Comparison of ENCODE assay signal across 15 cellular contexts in the genomic region with DNA sequence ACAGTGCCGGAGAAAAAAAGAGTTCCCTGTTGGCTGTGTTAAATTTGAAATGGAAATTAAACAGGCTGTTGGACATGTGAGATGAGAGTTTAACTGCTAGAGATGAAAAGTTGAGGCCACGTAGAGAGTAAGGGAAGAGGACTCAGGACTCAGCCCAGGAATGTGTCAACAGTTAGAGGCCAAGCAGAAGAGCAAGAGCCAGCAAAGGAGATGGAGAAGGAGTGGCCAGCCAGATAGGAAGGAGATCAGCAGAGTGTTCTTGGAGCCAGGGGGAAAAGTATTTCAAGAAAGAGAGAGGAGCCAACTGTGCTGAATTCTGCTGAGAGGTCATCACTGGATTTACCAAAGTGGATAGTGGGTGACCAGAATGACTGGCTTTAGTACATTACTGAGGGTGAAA. TPM values are rescaled to one million over a fixed set of nuclear protein-coding genes. Genes with fewer than 3 reads are reported as not detected.
A peak's percentile ranks its signal among the peaks of the same experiment; 100 is the strongest.
DNase-seq lines count a peak whose midpoint lies in the region; ATAC-seq and TF ChIP-seq lines count a peak whose summit lies in the region.
"Had no signal": no experiment of that assay in that cellular context is flagged by ENCODE, and none has a peak within 500 bp of the region (broad histone marks: within the 10 kb centered on the region; RNA-seq: fewer than 3 reads in every experiment).

No MANE protein-coding gene starts in this region.

- peak; percentile 21 for DNase-seq in EH (ENCODE audit: low read depth)
- DNase-seq in omental fat pad (ENCODE audit: low spot score), result no peak
- DNase-seq in activated CD4-positive, alpha-beta memory T cell treated with anti-CD3 and anti-CD28 coated beads for 36 hours, result no peak
- DNase-seq: CD8-positive, alpha-beta T cell; COR-L47; DND-41; GM23248 had no signal

- TF ChIP-seq CTCF in HEK293 (tag by site-specific recombination; IDR thresholded peaks at IDR 0.05) (no peak), omental fat pad (IDR thresholded peaks at IDR 0.05) (no peak)

- H3K9ac ChIP-seq in skeletal muscle tissue (ENCODE audit: low read depth in 1 of 3, low read length in 3 of 3), result peak overlapping the region in 1 of 3 donors; percentile 46
- H3K9ac ChIP-seq: GM23248 had no signal

- intact Hi-C loops in activated CD4-positive, alpha-beta memory T cell treated with anti-CD3 and anti-CD28 coated beads for 36 hours (cut with micrococcal nuclease), result no loop called here

- H3K4me1 Mint-ChIP-seq in activated CD4-positive, alpha-beta memory T cell treated with anti-CD3 and anti-CD28 coated beads for 36 hours (ENCODE audit: low read depth), result peaks cover 8% of the 10 kb centered on the region
- H3K4me1 Mint-ChIP-seq: CD14-positive monocyte had no signal

- peaks cover 23% of the 10 kb centered on the region for H3K36me3 Mint-ChIP-seq in activated CD4-positive, alpha-beta memory T cell treated with anti-CD3 and anti-CD28 coated beads for 36 hours

- H3K27me3 Mint-ChIP-seq in activated CD4-positive, alpha-beta memory T cell treated with anti-CD3 and anti-CD28 coated beads for 36 hours, result no peaks in the 10 kb centered on the region
- H3K27me3 Mint-ChIP-seq: IgD-negative memory B cell had no signal

- H3K27ac ChIP-seq in HEK293 (ENCODE audit: extremely low read depth, low read depth, low read length) (no peak overlapping the region), skeletal muscle tissue (ENCODE audit: low read depth, low read length) (peak overlapping the region; percentile 61)
- H3K27ac ChIP-seq: A549, GM23248 had no signal

- H3K27ac Mint-ChIP-seq in activated CD4-positive, alpha-beta memory T cell treated with anti-CD3 and anti-CD28 coated beads for 36 hours, result no peak overlapping the region
- H3K27ac Mint-ChIP-seq: CD14-positive monocyte; CD8-positive, alpha-beta T cell; IgD-negative memory B cell had no signal

- H3K36me3 ChIP-seq in HEK293 (ENCODE audit: control insufficient read depth in 2 of 2, insufficient read depth in 1 of 2, low read length in 2 of 2) (peaks cover 15 to 51% of the 10 kb centered on the region in 2 experiments), skeletal muscle tissue (ENCODE audit: control insufficient read depth in 3 of 3, insufficient read depth in 3 of 3, low read length in 3 of 3) (peaks cover 7 to 9% (median 8%) of the 10 kb centered on the region in 3 donors)

- H3K4me3 ChIP-seq in HEK293 (ENCODE audit: low read depth, low read length) (no peak overlapping the region), skeletal muscle tissue (ENCODE audit: low read length in 3 of 3) (no peak overlapping the region)
- H3K4me3 ChIP-seq: A549, GM23248 had no signal

- no peak overlapping the region for H3K4me3 Mint-ChIP-seq in activated CD4-positive, alpha-beta memory T cell treated with anti-CD3 and anti-CD28 coated beads for 36 hours
- H3K4me3 Mint-ChIP-seq: CD14-positive monocyte; CD8-positive, alpha-beta T cell; IgD-negative memory B cell had no signal

- H3K9me3 Mint-ChIP-seq in activated CD4-positive, alpha-beta memory T cell treated with anti-CD3 and anti-CD28 coated beads for 36 hours, result no peaks in the 10 kb centered on the region
- H3K9me3 Mint-ChIP-seq: CD14-positive monocyte; CD8-positive, alpha-beta T cell had no signal

- CTCF ChIA-PET in HEK293 (lab: Yijun Ruan, JAX), result interaction anchor here (1.0 to 3.0 kb wide), 3 partner anchors 11 to 14 kb away, joined by 3 to 13 read pairs (median 4); partner anchors contain the start of gene OXNAD1
- CTCF ChIA-PET in activated CD4-positive, alpha-beta memory T cell treated with anti-CD3 and anti-CD28 coated beads for 36 hours (lab: Charles Lee), result no interaction called here

- H3K4me1 ChIP-seq in HEK293 (ENCODE audit: control insufficient read depth, insufficient read depth, low read length) (no peaks in the 10 kb centered on the region), skeletal muscle tissue (ENCODE audit: control insufficient read depth in 3 of 3, insufficient read depth in 3 of 3, low read length in 3 of 3) (peaks cover 20 to 37% (median 30%) of the 10 kb centered on the region in 3 donors)
- H3K4me1 ChIP-seq: A549 had no signal

- H3K9me3 ChIP-seq in HEK293 (ENCODE audit: control insufficient read depth, insufficient read depth, low read depth, low read length), result no peaks in the 10 kb centered on the region
- H3K9me3 ChIP-seq in skeletal muscle tissue (ENCODE audit: control insufficient read depth in 3 of 3, low read length in 3 of 3), result no peaks in the 10 kb centered on the region
- H3K9me3 ChIP-seq: A549 had no signal

- peak; percentile 48 for ATAC-seq in omental fat pad (ENCODE audit: low FRiP score)
- ATAC-seq in HG03469 (IDR thresholded peaks at IDR 0.05; ENCODE audit: unreplicated experiment), result no peak
- ATAC-seq in HG02571 (IDR thresholded peaks at IDR 0.05; ENCODE audit: unreplicated experiment), result no peak
- ATAC-seq: A549; CD8-positive, alpha-beta T cell; HCT116 had no signal

- H3K27me3 ChIP-seq in skeletal muscle tissue (ENCODE audit: control insufficient read depth in 3 of 3, insufficient read depth in 3 of 3, low read length in 3 of 3), result no peaks in the 10 kb centered on the region

- POLR2A ChIA-PET in HEK293 (lab: Yijun Ruan, JAX), result no interaction called here
- POLR2A ChIA-PET in activated CD4-positive, alpha-beta memory T cell treated with anti-CD3 and anti-CD28 coated beads for 36 hours (lab: Charles Lee), result interaction anchor here (1.5 kb wide), 1 partner anchor 14 kb away, joined by 3 read pairs; the partner anchor contains the start of gene OXNAD1

TF ChIP-seq in HEK293, 187 proteins besides CTCF, POLR2A, EP300 and RAD21:
- TF ChIP-seq GLIS1 (tag by site-specific recombination; IDR thresholded peaks at IDR 0.05) (no peak), ZNF548 (tag by site-specific recombination; IDR thresholded peaks at IDR 0.05) (no peak), PRDM1 (tag by site-specific recombination; IDR thresholded peaks at IDR 0.05) (peak; percentile 61), GLI2 (tag by site-specific recombination; IDR thresholded peaks at IDR 0.05; ENCODE audit: borderline replicate concordance, low read depth) (no peak), SCRT2 (tag by site-specific recombination; IDR thresholded peaks at IDR 0.05) (no peak), FEZF1 (tag by site-specific recombination; IDR thresholded peaks at IDR 0.05) (no peak), ZNF140 (tag by site-specific recombination; IDR thresholded peaks at IDR 0.05) (no peak), ELK4 (IDR thresholded peaks at IDR 0.05; ENCODE audit: borderline replicate concordance, low read depth, low read length) (no peak)
- TF ChIP-seq, protein P1, sequence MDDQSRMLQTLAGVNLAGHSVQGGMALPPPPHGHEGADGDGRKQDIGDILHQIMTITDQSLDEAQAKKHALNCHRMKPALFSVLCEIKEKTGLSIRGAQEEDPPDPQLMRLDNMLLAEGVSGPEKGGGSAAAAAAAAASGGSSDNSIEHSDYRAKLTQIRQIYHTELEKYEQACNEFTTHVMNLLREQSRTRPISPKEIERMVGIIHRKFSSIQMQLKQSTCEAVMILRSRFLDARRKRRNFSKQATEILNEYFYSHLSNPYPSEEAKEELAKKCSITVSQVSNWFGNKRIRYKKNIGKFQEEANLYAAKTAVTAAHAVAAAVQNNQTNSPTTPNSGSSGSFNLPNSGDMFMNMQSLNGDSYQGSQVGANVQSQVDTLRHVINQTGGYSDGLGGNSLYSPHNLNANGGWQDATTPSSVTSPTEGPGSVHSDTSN (CRISPR knock-in tag; IDR thresholded peaks at IDR 0.05), result no peak

RNA-seq across cellular contexts. Expression of gene OXNAD1, which starts 14.4 kb away (rescaled TPM):
- total RNA-seq in omental fat pad (10 to 100 TPM; 13.7 to 21.3 (median 15.2) TPM), skeletal muscle tissue (26.6 TPM)
- total RNA-seq in activated CD4-positive, alpha-beta memory T cell treated with anti-CD3 and anti-CD28 coated beads for 36 hours, result 10 to 100 TPM; 23.5 to 24.0 TPM

RNA-seq across cellular contexts. Expression of gene DPH3, which starts 14.7 kb away (rescaled TPM):
- total RNA-seq in omental fat pad, result 10 to 100 TPM; 16.7 to 33.7 (median 30.4) TPM
- 17.7 TPM for total RNA-seq in skeletal muscle tissue
- total RNA-seq in activated CD4-positive, alpha-beta memory T cell treated with anti-CD3 and anti-CD28 coated beads for 36 hours, result 10 to 100 TPM; 23.4 TPM
